In the genomic region with DNA sequence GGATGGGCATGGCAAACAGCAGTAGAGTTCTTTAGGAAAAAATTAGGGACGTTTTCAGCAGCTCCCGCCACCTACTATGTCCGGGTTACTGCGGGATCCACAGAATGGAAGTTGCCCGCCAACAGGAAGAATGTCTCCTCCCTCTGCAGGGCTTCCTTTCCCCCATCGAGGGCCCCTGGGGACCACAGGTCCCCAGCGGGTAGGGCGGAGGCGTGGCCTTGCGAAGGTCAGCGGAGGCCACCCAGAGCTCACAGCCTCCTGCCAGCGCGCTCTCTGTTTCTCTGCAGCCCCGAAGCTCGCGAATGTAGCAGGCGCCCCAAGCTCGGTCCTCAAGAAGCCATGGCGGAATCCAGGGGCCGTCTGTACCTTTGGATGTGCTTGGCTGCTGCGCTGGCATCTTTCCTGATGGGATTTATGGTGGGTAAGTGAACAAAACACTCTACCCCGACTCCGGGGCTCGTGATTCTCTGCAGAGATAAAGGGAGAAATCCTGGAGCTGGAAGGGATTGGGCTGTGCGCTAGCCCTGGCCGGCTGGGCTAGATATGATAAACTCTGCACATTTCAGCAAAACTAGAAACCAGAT, we compare ENCODE assay signal across 9 cellular contexts. TPM values are rescaled to one million over a fixed set of nuclear protein-coding genes. Genes with fewer than 3 reads are reported as not detected.
DNase-seq lines count a peak whose midpoint lies in the region; ATAC-seq and TF ChIP-seq lines count a peak whose summit lies in the region.
"Had no signal": no experiment of that assay in that cellular context is flagged by ENCODE, and none has a peak within 500 bp of the region (broad histone marks: within the 10 kb centered on the region; RNA-seq: fewer than 3 reads in every experiment).

A gene (plus strand): TSS at position 244 of the 584 bp plus-strand sequence. CDS start 96 bp downstream, at position 340.

- H3K9me3 ChIP-seq in A673 (ENCODE audit: low read depth, low read length, poor library complexity, severe bottlenecking), result no peaks in the 10 kb centered on the region
- no peaks in the 10 kb centered on the region for H3K9me3 ChIP-seq in heart left ventricle
- no peaks in the 10 kb centered on the region for H3K9me3 ChIP-seq in osteoblast (ENCODE audit: low read depth, low read length)

- ATAC-seq in GM18867 (IDR thresholded peaks at IDR 0.05; ENCODE audit: unreplicated experiment) (peak; percentile 73), HG03378 (IDR thresholded peaks at IDR 0.05; ENCODE audit: unreplicated experiment) (peak; percentile 68), heart left ventricle (peak in 3 of 4 donors; percentile 74 to 90 (median 89))
- ATAC-seq in activated T-helper 17 cell treated with anti-CD3 and anti-CD28 coated beads, Interleukin-2, amount 50 U/mL, for 72 hours (replicated peaks), result no peak

- H3K9me3 Mint-ChIP-seq in activated T-helper 17 cell treated with anti-CD3 and anti-CD28 coated beads, Interleukin-2, amount 50 U/mL, for 72 hours, result no peaks in the 10 kb centered on the region

- no peak within 1 kb of the TSS for H3K27ac Mint-ChIP-seq in activated T-helper 17 cell treated with anti-CD3 and anti-CD28 coated beads, Interleukin-2, amount 50 U/mL, for 72 hours
- H3K27ac Mint-ChIP-seq: natural killer cell treated with Interleukin-12 subunit alpha and Interleukin-12 subunit beta and Interleukin-15 and Interleukin-18, amount 100 ng/mL, for 72 hours had no signal

- H3K4me3 Mint-ChIP-seq in activated T-helper 17 cell treated with anti-CD3 and anti-CD28 coated beads, Interleukin-2, amount 50 U/mL, for 72 hours, result peak within 1 kb of the TSS; percentile 43
- H3K4me3 Mint-ChIP-seq: natural killer cell treated with Interleukin-12 subunit alpha and Interleukin-12 subunit beta and Interleukin-15 and Interleukin-18, amount 100 ng/mL, for 72 hours had no signal

- H3K36me3 ChIP-seq in A673 (ENCODE audit: insufficient read depth, low read length, poor library complexity, severe bottlenecking) (no peaks in the 10 kb centered on the region), heart left ventricle (no peaks in the 10 kb centered on the region), osteoblast (ENCODE audit: insufficient read depth, low read length) (no peaks in the 10 kb centered on the region)

- no peaks in the 10 kb centered on the region for H3K36me3 Mint-ChIP-seq in activated T-helper 17 cell treated with anti-CD3 and anti-CD28 coated beads, Interleukin-2, amount 50 U/mL, for 72 hours (ENCODE audit: low read depth)

- no peak for TF ChIP-seq CTCF in A673 (conservative IDR thresholded peaks at IDR 0.05; ENCODE audit: low read depth, low read length)
- no peak for TF ChIP-seq CTCF in heart left ventricle (IDR thresholded peaks at IDR 0.05)
- no peak for TF ChIP-seq CTCF in osteoblast (IDR thresholded peaks at IDR 0.05; ENCODE audit: extremely low read depth, low read depth, low read length)

- peak within 1 kb of the TSS; percentile 29 for H3K27ac ChIP-seq in A673 (ENCODE audit: low read depth, low read length, poor library complexity, severe bottlenecking)
- peak within 1 kb of the TSS in 8 of 12 donors; percentile 9 to 55 (median 32) for H3K27ac ChIP-seq in heart left ventricle
- no peak within 1 kb of the TSS for H3K27ac ChIP-seq in osteoblast (ENCODE audit: low read depth, low read length)

- POLR2A ChIA-PET in A673 (lab: Charles Lee; ENCODE audit: low non-redundant PET), result no interaction called here

- H3K79me2 ChIP-seq in osteoblast (ENCODE audit: insufficient read depth, low read length), result no peaks in the 10 kb centered on the region

- no peaks in the 10 kb centered on the region for H4K20me1 ChIP-seq in osteoblast (ENCODE audit: insufficient read depth, low read length)

- intact Hi-C loops in A673 (cut with micrococcal nuclease; ENCODE audit: unreplicated experiment) (no loop called here), heart left ventricle (cut with DNase I) (no loop called here)

- H3K4me3 ChIP-seq in A673 (ENCODE audit: low read depth, low read length, poor library complexity, severe bottlenecking), result peak within 1 kb of the TSS; percentile 57
- H3K4me3 ChIP-seq in heart left ventricle, result peak within 1 kb of the TSS; percentile 33 to 67 (median 59)
- peak within 1 kb of the TSS; percentile 75 for H3K4me3 ChIP-seq in osteoblast (ENCODE audit: insufficient read depth, low read length)

- no peaks in the 10 kb centered on the region for H3K4me1 Mint-ChIP-seq in activated T-helper 17 cell treated with anti-CD3 and anti-CD28 coated beads, Interleukin-2, amount 50 U/mL, for 72 hours

- DNase-seq in A673 (ENCODE audit: low spot score), result peak; percentile 70
- peak; percentile 22 to 73 (median 50) for DNase-seq in heart left ventricle
- peak; percentile 39 for DNase-seq in osteoblast (ENCODE audit: insufficient read length, low spot score, missing footprints)
- no peak for DNase-seq in cerebellar nuclear complex (lab: John Stamatoyannopoulos, UW)
- DNase-seq in GF-D8 (lab: John Stamatoyannopoulos, UW), result no peak

- WGBS in heart left ventricle, 4 donors, result 0 to 2% (median 1%) methylated on average over 21 to 26 of the region's 26 CpGs

- H3K27me3 ChIP-seq in A673 (replicated peaks; ENCODE audit: insufficient read depth, low read depth, low read length, poor library complexity) (peaks cover 6% of the 10 kb centered on the region), heart left ventricle (peaks cover 0 to 17% (median 0%) of the 10 kb centered on the region in 9 donors), osteoblast (ENCODE audit: insufficient read depth, low read length) (no peaks in the 10 kb centered on the region)

- peak within 1 kb of the TSS; percentile 96 for H2AFZ ChIP-seq in osteoblast (ENCODE audit: low read length)

- peaks cover 5% of the 10 kb centered on the region for H3K4me1 ChIP-seq in A673 (ENCODE audit: insufficient read depth, low read length, poor library complexity, severe bottlenecking)
- peaks cover 0 to 15% (median 0%) of the 10 kb centered on the region in 12 donors for H3K4me1 ChIP-seq in heart left ventricle
- H3K4me1 ChIP-seq in osteoblast (ENCODE audit: insufficient read depth, low read length), result peaks cover 2% of the 10 kb centered on the region

- BruUV-seq in A673 (replicated peaks; lab: Mats Ljungman, UMichigan), result no TSS peak

- CTCF ChIA-PET in A673 (lab: Charles Lee), result no interaction called here

- peak within 1 kb of the TSS; percentile 96 for H3K4me2 ChIP-seq in osteoblast (ENCODE audit: insufficient read depth, low read length)

- H3K27me3 Mint-ChIP-seq in activated T-helper 17 cell treated with anti-CD3 and anti-CD28 coated beads, Interleukin-2, amount 50 U/mL, for 72 hours, result peaks cover 52% of the 10 kb centered on the region

- TF ChIP-seq POLR2A in heart left ventricle (IDR thresholded peaks at IDR 0.05), result no peak

RNA-seq across cellular contexts. Expression of the gene that starts here (rescaled TPM):
- 3.9 and 4.0 TPM in 2 replicates for total RNA-seq in A673 (2021)
- not detected for total RNA-seq in activated T-helper 17 cell treated with anti-CD3 and anti-CD28 coated beads, Interleukin-2, amount 50 U/mL, for 72 hours
- under 1 TPM; 0.16 to 0.76 (median 0.35) TPM for total RNA-seq in heart left ventricle
- under 1 TPM; 0.33 to 0.91 TPM for polyA plus RNA-seq in heart left ventricle
- 0.59 and 1.8 TPM in 2 replicates for total RNA-seq in osteoblast
- total RNA-seq: natural killer cell treated with Interleukin-12 subunit alpha and Interleukin-12 subunit beta and Interleukin-15 and Interleukin-18, amount 100 ng/mL, for 72 hours had no signal

Comparison
In these comparisons a context has a peak if more than half of its experiments do, and no peak if none do; other contexts are left out.
1. Peak in DNase-seq, ATAC-seq, H3K4me3 ChIP-seq and H3K27ac ChIP-seq in heart left ventricle; RNA of the gene not detected or under 1 TPM.
2. DNase-seq: peak in A673 (single experiment) and osteoblast (single experiment); none in cerebellar nuclear complex (0 of 2) and GF-D8 (single experiment).
3. Peak in every context shown above with its lines, with median percentiles within 50 percentile points of each other: H3K4me3 ChIP-seq.